In genomic region chr7:149003560-149004305, GRCh38 we compare ENCODE assay signal across 15 cellular contexts.
"Had no signal": no experiment of that assay in that cellular context is flagged by ENCODE, and none has a peak within 500 bp of the region (broad histone marks: within the 10 kb centered on the region; RNA-seq: fewer than 3 reads in every experiment).

No MANE protein-coding gene starts in this region.

- H3K27ac Mint-ChIP-seq: activated naive CD4-positive, alpha-beta T cell treated with anti-CD3 and anti-CD28 coated beads, Interleukin-2, amount 10 ng/mL, durations not matched to agents 7 days and 5 days; T-cell had no signal

- H3K4me3 ChIP-seq: hepatocyte, lung, tibial artery had no signal

- H2AFZ ChIP-seq: hepatocyte had no signal

- H3K27me3 Mint-ChIP-seq: activated naive CD4-positive, alpha-beta T cell treated with anti-CD3 and anti-CD28 coated beads, Interleukin-2, amount 10 ng/mL, durations not matched to agents 7 days and 5 days; T-cell had no signal

- H3K9me3 Mint-ChIP-seq: activated naive CD4-positive, alpha-beta T cell treated with anti-CD3 and anti-CD28 coated beads, Interleukin-2, amount 10 ng/mL, durations not matched to agents 7 days and 5 days; T-cell had no signal

- H3K9me3 ChIP-seq: tibial artery had no signal

- H3K27me3 ChIP-seq: hepatocyte, tibial artery had no signal

- DNase-seq: activated CD4-positive, alpha-beta T cell treated with anti-CD3 and anti-CD28 coated beads for 48 hours; activated CD8-positive, alpha-beta memory T cell treated with anti-CD3 and anti-CD28 coated beads for 24 hours; activated naive CD4-positive, alpha-beta T cell treated with anti-CD3 and anti-CD28 coated beads, Interleukin-2, amount 10 ng/mL, durations not matched to agents 7 days and 5 days; caudate nucleus; islet precursor cell; retina; stimulated activated CD4-positive, alpha-beta T cell treated with anti-CD3 and anti-CD28 coated beads, Interleukin-2, amount 100 ng/mL, for 48 hours; stimulated activated naive CD4-positive, alpha-beta T cell; T-cell; tibial artery had no signal

- ATAC-seq: esophagus mucosa, T-cell had no signal

- H3K4me2 ChIP-seq: hepatocyte had no signal

- FAIRE-seq: colon, urothelium cell line had no signal

- H3K79me2 ChIP-seq: hepatocyte had no signal

- H3K4me3 Mint-ChIP-seq: activated naive CD4-positive, alpha-beta T cell treated with anti-CD3 and anti-CD28 coated beads, Interleukin-2, amount 10 ng/mL, durations not matched to agents 7 days and 5 days; T-cell had no signal

- H3K27ac ChIP-seq: hepatocyte had no signal
